In genomic region chr17:700504-701094, GRCh38 we compare ENCODE assay signal across 10 cellular contexts. TPM values are rescaled to one million over a fixed set of nuclear protein-coding genes. Genes with fewer than 3 reads are reported as not detected.
DNase-seq lines count a peak whose midpoint lies in the region; ATAC-seq and TF ChIP-seq lines count a peak whose summit lies in the region.
"Had no signal": no experiment of that assay in that cellular context is flagged by ENCODE, and none has a peak within 500 bp of the region (broad histone marks: within the 10 kb centered on the region; RNA-seq: fewer than 3 reads in every experiment).

No MANE protein-coding gene starts in this region.

- DNase-seq in NCI-H1417 (lab: John Stamatoyannopoulos, UW) (peak in 2 of 3 experiments; percentile 2 to 31), NCI-H1417 treated with DMSO at 0.1 percent for 48 hours (lab: John Stamatoyannopoulos, UW) (no peak), KBM-7 (peak; percentile 27), WTC11 (ENCODE audit: low spot score) (no peak), right atrium auricular region (ENCODE audit: low spot score) (no peak), superior temporal gyrus (ENCODE audit: extremely low spot score) (peak; percentile 71)
- DNase-seq in effector CD8-positive, alpha-beta T cell (lab: John Stamatoyannopoulos, UW), result no peak

- in situ Hi-C loops in KBM-7 (cut with MboI; ENCODE audit: low pct_unique_long_range_greater_than_20kb, low sequenced_read_pairs), result no loop called here

- H3K9me3 ChIP-seq in right atrium auricular region, result no peaks in the 10 kb centered on the region

- peak; percentile 28 for TF ChIP-seq CTCF in WTC11 (IDR thresholded peaks at IDR 0.05)
- TF ChIP-seq CTCF in right atrium auricular region (IDR thresholded peaks at IDR 0.05), result peak; percentile 49 to 75

- H3K4me3 ChIP-seq in right atrium auricular region, result no peak overlapping the region

- no peaks in the 10 kb centered on the region for H3K9me3 Mint-ChIP-seq in WTC11
- H3K9me3 Mint-ChIP-seq: CD8-positive, alpha-beta memory T cell; T-helper 1 cell treated with Interleukin-12 subunit alpha and Interleukin-12 subunit beta and Interleukin-4 antibody, amounts not matched to agents 30 μg/mL and 1 μg/mL, for 36 hours had no signal

- CTCF ChIA-PET in WTC11 (lab: Charles Lee), result interaction anchor here (0.6 to 5.6 kb wide), 40 partner anchors 9 to 536 kb away, joined by 3 to 68 read pairs (median 4); partner anchors contain the start of genes NXN, TIMM22 and VPS53

- H3K27ac Mint-ChIP-seq in WTC11, result no peak overlapping the region
- H3K27ac Mint-ChIP-seq: T-helper 1 cell treated with Interleukin-12 subunit alpha and Interleukin-12 subunit beta and Interleukin-4 antibody, amounts not matched to agents 30 μg/mL and 1 μg/mL, for 36 hours had no signal

- no peaks in the 10 kb centered on the region for H3K4me1 Mint-ChIP-seq in WTC11

- H3K4me3 Mint-ChIP-seq in WTC11, result no peak overlapping the region
- H3K4me3 Mint-ChIP-seq: CD8-positive, alpha-beta memory T cell; T-helper 1 cell treated with Interleukin-12 subunit alpha and Interleukin-12 subunit beta and Interleukin-4 antibody, amounts not matched to agents 30 μg/mL and 1 μg/mL, for 36 hours had no signal

- H3K27me3 ChIP-seq in right atrium auricular region, result no peaks in the 10 kb centered on the region

- peaks cover 27% of the 10 kb centered on the region for H3K36me3 ChIP-seq in right atrium auricular region

- peaks cover 0 to 14% of the 10 kb centered on the region in 2 donors for H3K4me1 ChIP-seq in right atrium auricular region

- peaks cover 11% of the 10 kb centered on the region; the same call in 1 of the 2 replicates for H3K36me3 Mint-ChIP-seq in WTC11

- no peaks in the 10 kb centered on the region for H3K27me3 Mint-ChIP-seq in WTC11 (ENCODE audit: low read depth)
- H3K27me3 Mint-ChIP-seq: CD8-positive, alpha-beta memory T cell had no signal

- no peak for ATAC-seq in WTC11
- ATAC-seq in GM18498 (IDR thresholded peaks at IDR 0.05; ENCODE audit: unreplicated experiment), result no peak

- POLR2A ChIA-PET in WTC11 (lab: Charles Lee), result no interaction called here

- no peak overlapping the region for H3K27ac ChIP-seq in right atrium auricular region

TF ChIP-seq in WTC11, 78 proteins besides CTCF, POLR2A, EP300 and RAD21 (continues in another document):
- TF ChIP-seq TCF7 (CRISPR knock-in tag; IDR thresholded peaks at IDR 0.05; ENCODE audit: low read depth) (no peak), MYBL2 (CRISPR knock-in tag; IDR thresholded peaks at IDR 0.05) (no peak), TP53 (CRISPR knock-in tag; IDR thresholded peaks at IDR 0.05) (no peak), SMAD4 (CRISPR knock-in tag; IDR thresholded peaks at IDR 0.05) (no peak), ZBTB21 (CRISPR knock-in tag; IDR thresholded peaks at IDR 0.05; ENCODE audit: borderline replicate concordance) (no peak), AFF4 (CRISPR knock-in tag; IDR thresholded peaks at IDR 0.05; ENCODE audit: borderline replicate concordance) (no peak), ZBTB43 (CRISPR knock-in tag; IDR thresholded peaks at IDR 0.05) (no peak), ZNF263 (CRISPR knock-in tag; IDR thresholded peaks at IDR 0.05; ENCODE audit: low read depth) (no peak), TEAD4 (CRISPR knock-in tag; IDR thresholded peaks at IDR 0.05) (no peak), SP1 (CRISPR knock-in tag; conservative IDR thresholded peaks at IDR 0.05) (no peak), SMAD3 (CRISPR knock-in tag; IDR thresholded peaks at IDR 0.05; ENCODE audit: borderline replicate concordance) (no peak), ZNF138 (CRISPR knock-in tag; conservative IDR thresholded peaks at IDR 0.05) (no peak), PRDM15 (CRISPR knock-in tag; IDR thresholded peaks at IDR 0.05) (no peak), ZNF512 (CRISPR knock-in tag; IDR thresholded peaks at IDR 0.05; ENCODE audit: borderline replicate concordance) (no peak), NR2C2 (CRISPR knock-in tag; IDR thresholded peaks at IDR 0.05) (no peak)

RNA-seq across cellular contexts. Expression of gene VPS53, which starts 14.0 kb away (rescaled TPM):
- 44.5 to 55.6 TPM (median 49.8 TPM) in 3 replicates for total RNA-seq in WTC11 (2021)
- total RNA-seq in right atrium auricular region, result 10 to 100 TPM; 11.3 to 17.9 TPM

RNA-seq across cellular contexts. Expression of gene TLCD3A, which starts 31.8 kb away (rescaled TPM):
- total RNA-seq in WTC11 (2021) (21.6 to 24.9 TPM (median 23.4 TPM) in 3 replicates), right atrium auricular region (1 to 10 TPM; 1.5 to 4.8 TPM)

RNA-seq across cellular contexts. Expression of gene GEMIN4, which starts 51.5 kb away (rescaled TPM):
- total RNA-seq in WTC11 (2021), result 39.9 to 48.4 TPM (median 42.1 TPM) in 3 replicates
- total RNA-seq in right atrium auricular region, result 10 to 100 TPM in 1 of 2 donors, 1 to 10 TPM in 1; 8.2 to 19.7 TPM

Comparison
In these comparisons a context has a peak if more than half of its experiments do, and no peak if none do; other contexts are left out.
1. DNase-seq: peak in NCI-H1417 (2 of 3), KBM-7 (single experiment) and superior temporal gyrus (single experiment); none in NCI-H1417 treated with DMSO at 0.1 percent for 48 hours (single experiment), WTC11 (single experiment), right atrium auricular region (single experiment) and effector CD8-positive, alpha-beta T cell (single experiment).